Comparison of ENCODE assay signal across 8 cellular contexts in genomic region chr1:149886396-149887195, GRCh38. TPM values are rescaled to one million over a fixed set of nuclear protein-coding genes. Genes with fewer than 3 reads are reported as not detected.
DNase-seq lines count a peak whose midpoint lies in the region; ATAC-seq and TF ChIP-seq lines count a peak whose summit lies in the region.

No MANE protein-coding gene starts in this region.

- DNase-seq in CD14-positive monocyte (ENCODE audit: low spot score), result peak; percentile 93
- peak; percentile 99 for DNase-seq in NCI-H748 (lab: John Stamatoyannopoulos, UW; ENCODE audit: unreplicated experiment)
- peak; percentile 74 to 90 for DNase-seq in activated CD4-positive, alpha-beta T cell treated with anti-CD3 and anti-CD28 coated beads, Interleukin-2, amount 50 U/mL, for 24 hours (ENCODE audit: low read depth in 1 of 2, low spot score in 1 of 2)
- peak; percentile 73 to 91 (median 87) for DNase-seq in right lobe of liver
- DNase-seq in stimulated activated CD4-positive, alpha-beta T cell treated with anti-CD3 and anti-CD28 coated beads, Interleukin-4, amount 100 ng/mL, for 24 hours, result peak; percentile 88

- under 1% methylated on average over 39 of the region's 62 CpGs for WGBS in right lobe of liver (ENCODE audit: insufficient coverage, low coverage, low lambda C conversion rate, missing lambda C conversion rate)

- H3K9ac ChIP-seq in duodenal mucosa (ENCODE audit: low read depth in 1 of 2, low read length in 2 of 2), result peak overlapping the region; percentile 61 to 88

- TF ChIP-seq CTCF in CD14-positive monocyte (IDR thresholded peaks at IDR 0.05), result no peak
- TF ChIP-seq CTCF in right lobe of liver (IDR thresholded peaks at IDR 0.05), result no peak

- intact Hi-C loops in CD14-positive monocyte (cut with micrococcal nuclease) (loop anchor here in 1 of 2 donors (2.0 kb wide), 1 partner anchor 42 kb away; no protein-coding TSS in a partner anchor), right lobe of liver (cut with DNase I) (no loop called here)

- H3K4me3 ChIP-seq in duodenal mucosa (ENCODE audit: low read depth in 1 of 2, low read length in 2 of 2) (peak overlapping the region; percentile 75 to 80), right lobe of liver (peak overlapping the region; percentile 56 to 69 (median 66))

- H3K4me1 ChIP-seq in duodenal mucosa (ENCODE audit: control insufficient read depth in 1 of 2, insufficient read depth in 2 of 2, low read length in 2 of 2), result peaks cover 11 to 14% of the 10 kb centered on the region in 2 donors
- H3K4me1 ChIP-seq in right lobe of liver, result peaks cover 0 to 17% (median 7%) of the 10 kb centered on the region in 4 donors

- H3K27me3 ChIP-seq in duodenal mucosa (ENCODE audit: control insufficient read depth in 1 of 2, insufficient read depth in 2 of 2, low read length in 2 of 2) (no peaks in the 10 kb centered on the region), right lobe of liver (no peaks in the 10 kb centered on the region)

- H3K9me3 ChIP-seq in duodenal mucosa (ENCODE audit: control insufficient read depth in 1 of 2, low read length in 2 of 2), result no peaks in the 10 kb centered on the region
- H3K9me3 ChIP-seq in right lobe of liver, result no peaks in the 10 kb centered on the region

- peaks cover 0 to 3% (median 0%) of the 10 kb centered on the region in 7 donors for H3K9me3 Mint-ChIP-seq in CD14-positive monocyte

- H3K36me3 ChIP-seq in duodenal mucosa (ENCODE audit: control insufficient read depth in 1 of 2, insufficient read depth in 2 of 2, low read length in 2 of 2) (no peaks in the 10 kb centered on the region), right lobe of liver (no peaks in the 10 kb centered on the region)

- no peak overlapping the region for H3K27ac Mint-ChIP-seq in CD14-positive monocyte

- H3K4me1 Mint-ChIP-seq in CD14-positive monocyte, result peaks cover 7% of the 10 kb centered on the region

- H3K27ac ChIP-seq in duodenal mucosa (ENCODE audit: low read depth, low read length), result peak overlapping the region; percentile 99
- peak overlapping the region; percentile 98 to 99 (median 99) for H3K27ac ChIP-seq in right lobe of liver

- peaks cover 0 to 3% of the 10 kb centered on the region in 2 donors for H3K36me3 Mint-ChIP-seq in CD14-positive monocyte

- H3K27me3 Mint-ChIP-seq in CD14-positive monocyte (ENCODE audit: low read depth in 3 of 3), result peaks cover 0 to 2% (median 0%) of the 10 kb centered on the region in 3 donors

- no peak overlapping the region for H3K4me3 Mint-ChIP-seq in CD14-positive monocyte

- TF ChIP-seq POLR2A in right lobe of liver (IDR thresholded peaks at IDR 0.05), result peak; percentile 100

- ATAC-seq in GM19397 (IDR thresholded peaks at IDR 0.05; ENCODE audit: unreplicated experiment) (peak; percentile 55), HG03558 (IDR thresholded peaks at IDR 0.05; ENCODE audit: extremely low read depth, unreplicated experiment) (peak; percentile 42), right lobe of liver (peak; percentile 71 to 84 (median 76))

RNA-seq across cellular contexts. Expression of gene BOLA1, which starts 12.8 kb away (rescaled TPM):
- 10 to 100 TPM; 17.6 to 17.8 TPM for polyA plus RNA-seq in CD14-positive monocyte
- 10 to 100 TPM in 3 of 6 experiments, 1 to 10 TPM in 3; 8.4 to 23.7 (median 9.5) TPM for total RNA-seq in right lobe of liver

RNA-seq across cellular contexts. Expression of gene SV2A, which starts 31.0 kb away (rescaled TPM):
- under 1 TPM; 0.14 to 0.17 TPM for polyA plus RNA-seq in CD14-positive monocyte
- total RNA-seq in right lobe of liver, result under 1 TPM; 0.12 to 0.50 (median 0.25) TPM

RNA-seq across cellular contexts. Expression of gene SF3B4, which starts 41.0 kb away (rescaled TPM):
- polyA plus RNA-seq in CD14-positive monocyte, result 10 to 100 TPM; 52.2 to 78.6 TPM
- total RNA-seq in right lobe of liver, result 10 to 100 TPM in 5 of 6 experiments, 1 to 10 TPM in 1; 8.2 to 18.5 (median 12.2) TPM

RNA-seq across cellular contexts. Expression of gene MTMR11, which starts 50.1 kb away (rescaled TPM):
- polyA plus RNA-seq in CD14-positive monocyte, result 10 to 100 TPM; 53.1 to 54.6 TPM
- 1 to 10 TPM in 5 of 6 experiments, under 1 TPM in 1; 0.97 to 7.1 (median 3.6) TPM for total RNA-seq in right lobe of liver

Comparison
In these comparisons a context has a peak if more than half of its experiments do, and no peak if none do; other contexts are left out.
1. Peak in every context shown above with its lines: DNase-seq, ATAC-seq, H3K4me3 ChIP-seq and H3K27ac ChIP-seq.